18 cellular contexts compared by ENCODE assay signal in the genomic region with DNA sequence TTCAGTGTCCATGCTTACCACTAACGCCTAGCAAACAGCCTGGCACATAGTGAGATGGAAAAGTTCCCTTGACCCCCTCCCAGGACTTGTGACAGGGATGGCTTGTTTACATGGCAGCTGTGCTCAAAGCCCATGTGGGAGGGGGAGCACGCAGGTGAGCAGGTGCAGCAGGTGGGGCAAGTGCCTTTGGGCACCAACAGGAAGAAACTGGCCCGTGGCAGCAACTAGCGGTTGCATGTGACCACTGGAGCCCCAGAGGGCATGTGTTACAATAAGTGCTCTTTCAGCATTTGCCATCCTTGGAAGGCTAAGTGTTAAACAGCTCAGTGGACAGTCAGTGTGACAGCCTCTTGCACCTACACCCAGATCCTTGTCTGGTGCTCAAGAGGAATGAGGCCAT.
DNase-seq lines count a peak whose midpoint lies in the region; ATAC-seq lines count a peak whose summit lies in the region.
"Had no signal": no experiment of that assay in that cellular context is flagged by ENCODE, and none has a peak within 500 bp of the region (broad histone marks: within the 10 kb centered on the region; RNA-seq: fewer than 3 reads in every experiment).

No MANE protein-coding gene starts in this region.

- H3K36me3 Mint-ChIP-seq in stimulated activated memory B cell treated with anti-CD40 and anti-IgM and Interleukin-4, amounts not matched to agents 10 μg/mL and 1 μg/mL and 100 μg/mL, for 72 hours = no peaks in the 10 kb centered on the region
- H3K36me3 Mint-ChIP-seq: T-cell had no signal

- peaks cover 9% of the 10 kb centered on the region for H3K27me3 Mint-ChIP-seq in stimulated activated memory B cell treated with anti-CD40 and anti-IgM and Interleukin-4, amounts not matched to agents 10 μg/mL and 1 μg/mL and 100 μg/mL, for 72 hours
- H3K27me3 Mint-ChIP-seq: B cell, T-cell had no signal

- H3K4me3 Mint-ChIP-seq in stimulated activated memory B cell treated with anti-CD40 and anti-IgM and Interleukin-4, amounts not matched to agents 10 μg/mL and 1 μg/mL and 100 μg/mL, for 72 hours = no peak overlapping the region
- H3K4me3 Mint-ChIP-seq: B cell, T-cell had no signal

- no peaks in the 10 kb centered on the region for H3K4me1 Mint-ChIP-seq in stimulated activated memory B cell treated with anti-CD40 and anti-IgM and Interleukin-4, amounts not matched to agents 10 μg/mL and 1 μg/mL and 100 μg/mL, for 72 hours
- H3K4me1 Mint-ChIP-seq: B cell, T-cell had no signal

- no peaks in the 10 kb centered on the region for H3K9me3 Mint-ChIP-seq in stimulated activated memory B cell treated with anti-CD40 and anti-IgM and Interleukin-4, amounts not matched to agents 10 μg/mL and 1 μg/mL and 100 μg/mL, for 72 hours

- peak; percentile 34 for ATAC-seq in stimulated activated memory B cell treated with anti-CD40 and anti-IgM and Interleukin-4, amounts not matched to agents 10 μg/mL and 1 μg/mL and 100 μg/mL, for 72 hours
- ATAC-seq in HG03469 (IDR thresholded peaks at IDR 0.05; ENCODE audit: unreplicated experiment) = no peak
- ATAC-seq: SK-N-SH treated with all-trans-retinoic acid at 6 μM for 48 hours, T-cell had no signal

- DNase-seq in NCI-H2107 treated with DMSO at 0.1 percent for 48 hours (lab: John Stamatoyannopoulos, UW; ENCODE audit: unreplicated experiment) = peak; percentile 19
- no peak for DNase-seq in NCI-H2107 (lab: John Stamatoyannopoulos, UW)
- DNase-seq in NCI-H1105 (lab: John Stamatoyannopoulos, UW) = peak; percentile 25
- peak; percentile 81 for DNase-seq in NCI-H748 (lab: John Stamatoyannopoulos, UW; ENCODE audit: unreplicated experiment)
- DNase-seq in stimulated activated naive CD4-positive, alpha-beta T cell treated with Interleukin-2 at 50 U/mL for 16 hours (lab: John Stamatoyannopoulos, UW) = no peak
- DNase-seq: Caco-2, DMS79, Kasumi-1, MM.1S, NCI-H1092, NCI-H1930, OCI-M1, SIG-M5, T-cell had no signal

- H3K27ac Mint-ChIP-seq in stimulated activated memory B cell treated with anti-CD40 and anti-IgM and Interleukin-4, amounts not matched to agents 10 μg/mL and 1 μg/mL and 100 μg/mL, for 72 hours = no peak overlapping the region
- H3K27ac Mint-ChIP-seq: B cell, T-cell had no signal

Comparison
In these comparisons a context has a peak if more than half of its experiments do, and no peak if none do; other contexts are left out.
1. DNase-seq: peak in NCI-H2107 treated with DMSO at 0.1 percent for 48 hours (single experiment), NCI-H1105 (single experiment) and NCI-H748 (single experiment); none in NCI-H2107 (single experiment) and stimulated activated naive CD4-positive, alpha-beta T cell treated with Interleukin-2 at 50 U/mL for 16 hours (single experiment).